9 cellular contexts compared by ENCODE assay signal in genomic region chr20:44597930-44598329, GRCh38. TPM values are rescaled to one million over a fixed set of nuclear protein-coding genes. Genes with fewer than 3 reads are reported as not detected.
DNase-seq lines count a peak whose midpoint lies in the region; ATAC-seq and TF ChIP-seq lines count a peak whose summit lies in the region.
"Had no signal": no experiment of that assay in that cellular context is flagged by ENCODE, and none has a peak within 500 bp of the region (broad histone marks: within the 10 kb centered on the region; RNA-seq: fewer than 3 reads in every experiment).

No MANE protein-coding gene starts in this region.

- H3K9me3 Mint-ChIP-seq in GM23338: no peaks in the 10 kb centered on the region
- H3K9me3 Mint-ChIP-seq in activated T-helper 1 cell treated with anti-CD3 and anti-CD28 coated beads, Interleukin-12 subunit alpha, Interleukin-12 subunit beta, Interleukin-2, Interleukin-4 antibody, amounts not matched to agents 30 ng/mL and 10 ng/mL and 1 ng/mL, durations not matched to agents 14 hours and 24 hours and 36 hours: no peaks in the 10 kb centered on the region

- H3K9me3 ChIP-seq in smooth muscle cell (replicated peaks; ENCODE audit: low read depth): no peaks in the 10 kb centered on the region

- H3K27me3 Mint-ChIP-seq in GM23338 (ENCODE audit: insufficient read depth, low read depth, poor library complexity): peaks cover 12% of the 10 kb centered on the region
- H3K27me3 Mint-ChIP-seq in activated T-helper 1 cell treated with anti-CD3 and anti-CD28 coated beads, Interleukin-12 subunit alpha, Interleukin-12 subunit beta, Interleukin-2, Interleukin-4 antibody, amounts not matched to agents 30 ng/mL and 10 ng/mL and 1 ng/mL, durations not matched to agents 14 hours and 24 hours and 36 hours (ENCODE audit: insufficient read depth): no peaks in the 10 kb centered on the region

- H3K36me3 ChIP-seq in GM23338 (ENCODE audit: insufficient read depth) (no peaks in the 10 kb centered on the region), smooth muscle cell (ENCODE audit: low read depth) (no peaks in the 10 kb centered on the region)

- H3K9ac ChIP-seq in smooth muscle cell (ENCODE audit: low read depth): peak overlapping the region; percentile 41

- H3K4me1 ChIP-seq in GM23338 (ENCODE audit: insufficient read depth) (peaks cover 18% of the 10 kb centered on the region; the same call in 1 of the 2 replicates), smooth muscle cell (ENCODE audit: low read depth) (peaks cover 13% of the 10 kb centered on the region)

- H3K4me2 ChIP-seq in GM23338 (0 out of 2 replicates have a peak overlapping the region, but pooled peaks have one; percentile 58), smooth muscle cell (no peak overlapping the region)

- H4K20me1 ChIP-seq in GM23338 (replicated peaks; ENCODE audit: insufficient read depth): no peaks in the 10 kb centered on the region
- H4K20me1 ChIP-seq in smooth muscle cell (ENCODE audit: low read depth): peaks cover 3% of the 10 kb centered on the region

- H3K27ac ChIP-seq in GM23338 (ENCODE audit: low read depth) (no peak overlapping the region), smooth muscle cell (ENCODE audit: low read depth) (peak overlapping the region; percentile 95)

- H3K27me3 ChIP-seq in GM23338 (ENCODE audit: insufficient read depth) (no peaks in the 10 kb centered on the region; the same call in 1 of the 2 replicates), smooth muscle cell (ENCODE audit: low read depth) (no peaks in the 10 kb centered on the region)

- no peak for TF ChIP-seq CTCF in GM23338 (conservative IDR thresholded peaks at IDR 0.05; ENCODE audit: low read depth in 2 of 2)
- TF ChIP-seq CTCF in smooth muscle cell (IDR thresholded peaks at IDR 0.05; ENCODE audit: borderline replicate concordance, insufficient read depth, poor library complexity, severe bottlenecking): no peak

- ATAC-seq in GM23338 (peak; percentile 29), left cardiac atrium (peak; percentile 10 to 13), left lobe of liver (no peak), GM21515 (IDR thresholded peaks at IDR 0.05; ENCODE audit: unreplicated experiment) (no peak)

- WGBS in smooth muscle cell (ENCODE audit: low lambda C conversion rate): 79% methylated on average over 4 of the region's 4 CpGs

- no peak overlapping the region for H2AFZ ChIP-seq in GM23338
- no peak overlapping the region for H2AFZ ChIP-seq in smooth muscle cell (ENCODE audit: low read depth)

- no peak overlapping the region for H3K27ac Mint-ChIP-seq in GM23338
- H3K27ac Mint-ChIP-seq in activated T-helper 1 cell treated with anti-CD3 and anti-CD28 coated beads, Interleukin-12 subunit alpha, Interleukin-12 subunit beta, Interleukin-2, Interleukin-4 antibody, amounts not matched to agents 30 ng/mL and 10 ng/mL and 1 ng/mL, durations not matched to agents 14 hours and 24 hours and 36 hours: peak overlapping the region; percentile 70

- peaks cover 34% of the 10 kb centered on the region for H3K4me1 Mint-ChIP-seq in GM23338
- H3K4me1 Mint-ChIP-seq in activated T-helper 1 cell treated with anti-CD3 and anti-CD28 coated beads, Interleukin-12 subunit alpha, Interleukin-12 subunit beta, Interleukin-2, Interleukin-4 antibody, amounts not matched to agents 30 ng/mL and 10 ng/mL and 1 ng/mL, durations not matched to agents 14 hours and 24 hours and 36 hours (ENCODE audit: low read depth): peaks cover 23% of the 10 kb centered on the region

- H3K4me3 ChIP-seq in GM23338 (no peak overlapping the region), smooth muscle cell (no peak overlapping the region)

- H3F3A ChIP-seq in GM23338 (replicated peaks; ENCODE audit: low read depth) (no peaks in the 10 kb centered on the region), smooth muscle cell (ENCODE audit: low read depth) (peaks cover 12% of the 10 kb centered on the region)

- no peaks in the 10 kb centered on the region for H3K36me3 Mint-ChIP-seq in GM23338 (ENCODE audit: low read depth)
- H3K36me3 Mint-ChIP-seq in activated T-helper 1 cell treated with anti-CD3 and anti-CD28 coated beads, Interleukin-12 subunit alpha, Interleukin-12 subunit beta, Interleukin-2, Interleukin-4 antibody, amounts not matched to agents 30 ng/mL and 10 ng/mL and 1 ng/mL, durations not matched to agents 14 hours and 24 hours and 36 hours (ENCODE audit: low read depth): peaks cover 2% of the 10 kb centered on the region

- no peaks in the 10 kb centered on the region for H3K79me2 ChIP-seq in GM23338 (replicated peaks; ENCODE audit: insufficient read depth)
- peaks cover 50% of the 10 kb centered on the region for H3K79me2 ChIP-seq in smooth muscle cell (ENCODE audit: low read depth)

- no peak overlapping the region for H3K4me3 Mint-ChIP-seq in GM23338
- H3K4me3 Mint-ChIP-seq in activated T-helper 1 cell treated with anti-CD3 and anti-CD28 coated beads, Interleukin-12 subunit alpha, Interleukin-12 subunit beta, Interleukin-2, Interleukin-4 antibody, amounts not matched to agents 30 ng/mL and 10 ng/mL and 1 ng/mL, durations not matched to agents 14 hours and 24 hours and 36 hours: peak overlapping the region; percentile 75

- intact Hi-C loops in activated T-helper 1 cell treated with anti-CD3 and anti-CD28 coated beads, Interleukin-12 subunit alpha, Interleukin-12 subunit beta, Interleukin-2, Interleukin-4 antibody, amounts not matched to agents 30 ng/mL and 10 ng/mL and 1 ng/mL, durations not matched to agents 14 hours and 24 hours and 36 hours (cut with micrococcal nuclease): no loop called here
- intact Hi-C loops in left cardiac atrium (cut with DNase I): no loop called here

- DNase-seq in GM23338 (ENCODE audit: low spot score): no peak
- DNase-seq in activated T-helper 1 cell treated with anti-CD3 and anti-CD28 coated beads, Interleukin-12 subunit alpha, Interleukin-12 subunit beta, Interleukin-2, Interleukin-4 antibody, amounts not matched to agents 30 ng/mL and 10 ng/mL and 1 ng/mL, durations not matched to agents 14 hours and 24 hours and 36 hours (ENCODE audit: low spot score): no peak
- DNase-seq in left cardiac atrium: no peak
- DNase-seq in smooth muscle cell (lab: John Stamatoyannopoulos, UW; ENCODE audit: unreplicated experiment): no peak
- DNase-seq in HT-29 (ENCODE audit: low spot score): no peak
- DNase-seq in NCI-H2081 treated with DMSO at 0.1 percent for 48 hours (lab: John Stamatoyannopoulos, UW): no peak
- no peak for DNase-seq in left lobe of liver (ENCODE audit: low spot score)
- DNase-seq: activated CD4-positive, alpha-beta T cell treated with anti-CD3 and anti-CD28 coated beads, Interleukin-2, amount 50 U/mL, for 48 hours had no signal

- no peaks in the 10 kb centered on the region for H3K9me2 ChIP-seq in GM23338 (ENCODE audit: insufficient read depth)

TF ChIP-seq in GM23338, 12 proteins besides CTCF, POLR2A, EP300 and RAD21 (continues in another document):
- TF ChIP-seq ZNF331 (CRISPR knock-in tag; IDR thresholded peaks at IDR 0.05; ENCODE audit: low read depth) (no peak), CREB1 (CRISPR knock-in tag; IDR thresholded peaks at IDR 0.05; ENCODE audit: low read depth) (no peak), EZH2phosphoT487 (IDR thresholded peaks at IDR 0.05; ENCODE audit: unreplicated experiment) (no peak), JUNB (IDR thresholded peaks at IDR 0.05; ENCODE audit: unreplicated experiment) (no peak), EZH2 (IDR thresholded peaks at IDR 0.05; ENCODE audit: low read depth, unreplicated experiment) (no peak), REST (IDR thresholded peaks at IDR 0.05; ENCODE audit: unreplicated experiment) (no peak)

RNA-seq across cellular contexts. Expression of gene PKIG, which starts 15.6 kb away (rescaled TPM):
- total RNA-seq in GM23338 (2014; rRNA removed; shearing (Covaris generic)): 23.9 and 33.2 TPM in 2 replicates
- polyA plus RNA-seq in GM23338 (2016; fragmentation: Nextera tagmentation; extraction: Ambion mirVana) (29.7 and 34.9 TPM in 2 replicates), smooth muscle cell (67.5 and 68.9 TPM in 2 replicates)
- 1.3 and 2.4 TPM in 2 replicates for total RNA-seq in activated T-helper 1 cell treated with anti-CD3 and anti-CD28 coated beads, Interleukin-12 subunit alpha, Interleukin-12 subunit beta, Interleukin-2, Interleukin-4 antibody, amounts not matched to agents 30 ng/mL and 10 ng/mL and 1 ng/mL, durations not matched to agents 14 hours and 24 hours and 36 hours
- total RNA-seq in left cardiac atrium (100 to 1,000 TPM; 159 to 182 TPM), smooth muscle cell (81.4 and 86.1 TPM in 2 replicates), left lobe of liver (22.7 TPM)
- 0.29 and 1.3 TPM in 2 replicates for total RNA-seq in HT-29 (2014; rRNA removed; shearing (Covaris generic))

RNA-seq across cellular contexts. Expression of gene ADA, which starts 53.6 kb away (rescaled TPM):
- total RNA-seq in GM23338 (2014; rRNA removed; shearing (Covaris generic)): 12.7 and 16.2 TPM in 2 replicates
- polyA plus RNA-seq in GM23338 (2016; fragmentation: Nextera tagmentation; extraction: Ambion mirVana): 14.6 and 15.8 TPM in 2 replicates
- 45.1 and 45.5 TPM in 2 replicates for total RNA-seq in activated T-helper 1 cell treated with anti-CD3 and anti-CD28 coated beads, Interleukin-12 subunit alpha, Interleukin-12 subunit beta, Interleukin-2, Interleukin-4 antibody, amounts not matched to agents 30 ng/mL and 10 ng/mL and 1 ng/mL, durations not matched to agents 14 hours and 24 hours and 36 hours
- 10 to 100 TPM; 11.3 to 12.2 TPM for total RNA-seq in left cardiac atrium
- total RNA-seq in smooth muscle cell: 25.1 and 28.4 TPM in 2 replicates
- polyA plus RNA-seq in smooth muscle cell: 32.5 and 35.2 TPM in 2 replicates
- 0.39 TPM in 1 of 2 replicates, not detected in the other for total RNA-seq in HT-29 (2014; rRNA removed; shearing (Covaris generic))
- 3.7 TPM for total RNA-seq in left lobe of liver

Comparison
In these comparisons a context has a peak if more than half of its experiments do, and no peak if none do; other contexts are left out.
1. ATAC-seq: peak in GM23338 (single experiment) and left cardiac atrium (2 of 2); none in left lobe of liver (single experiment) and GM21515 (single experiment).